In the genomic region with DNA sequence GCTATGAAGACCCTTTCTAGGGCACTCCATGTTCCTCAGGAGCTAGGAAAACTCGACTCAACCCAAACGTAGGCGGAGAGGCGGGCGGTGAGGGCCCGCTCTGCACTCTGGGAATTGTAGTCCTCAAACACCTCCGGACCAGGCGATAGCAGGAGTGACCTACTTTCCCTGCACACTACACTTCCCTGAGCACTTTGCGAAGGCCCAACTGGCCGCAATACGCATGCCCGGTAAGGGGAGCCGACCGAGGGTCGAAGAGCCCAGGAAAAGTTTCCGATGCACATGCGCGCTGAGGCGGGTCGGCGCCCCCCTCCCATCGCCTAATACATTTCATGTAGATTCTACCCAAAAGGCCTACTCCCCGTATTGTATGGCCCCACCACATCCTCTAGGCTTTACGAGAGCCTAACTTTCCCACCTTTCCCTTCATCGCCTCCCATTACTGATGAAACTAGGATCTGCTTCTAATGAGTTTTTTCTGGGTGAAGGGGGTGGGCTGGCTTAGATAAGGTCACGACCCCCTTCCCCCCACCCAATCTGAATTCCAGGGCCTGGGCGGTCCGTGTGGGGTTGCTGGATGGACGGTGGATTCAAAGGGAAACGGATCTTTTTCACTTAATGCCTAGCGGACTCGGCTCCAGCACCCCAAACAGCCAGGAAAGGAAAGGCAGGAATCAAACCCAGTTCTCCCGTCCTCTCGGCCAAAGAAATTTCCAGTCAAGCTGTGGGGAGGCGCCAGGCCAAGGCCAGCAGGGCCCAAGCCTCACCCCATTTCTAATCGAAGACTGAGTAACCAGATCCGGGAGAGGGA, we compare ENCODE assay signal across 8 cellular contexts. TPM values are rescaled to one million over a fixed set of nuclear protein-coding genes. Genes with fewer than 3 reads are reported as not detected.
A peak's percentile ranks its signal among the peaks of the same experiment; 100 is the strongest.
DNase-seq lines count a peak whose midpoint lies in the region; ATAC-seq and TF ChIP-seq lines count a peak whose summit lies in the region.

No MANE protein-coding gene starts in this region.

- H3K27ac ChIP-seq in ovary (peak overlapping the region; percentile 82 to 98), thymus (ENCODE audit: low read depth) (peak overlapping the region; percentile 72)

- ATAC-seq in HG02610 (IDR thresholded peaks at IDR 0.05; ENCODE audit: unreplicated experiment) (peak; percentile 50), Right ventricle myocardium superior (ENCODE audit: poor library complexity) (peak; percentile 45)

- H3K9me3 ChIP-seq in adipocyte (ENCODE audit: control insufficient read depth, low read length) = no peaks in the 10 kb centered on the region
- H3K9me3 ChIP-seq in ovary = no peaks in the 10 kb centered on the region
- no peaks in the 10 kb centered on the region for H3K9me3 ChIP-seq in thymus (ENCODE audit: control insufficient read depth)

- H3K9ac ChIP-seq in adipocyte (ENCODE audit: low read length) = peak overlapping the region; percentile 100

- peaks cover 27% of the 10 kb centered on the region for H3K36me3 ChIP-seq in adipocyte (ENCODE audit: control insufficient read depth, insufficient read depth, low read length, severe bottlenecking)
- H3K36me3 ChIP-seq in ovary = no peaks in the 10 kb centered on the region
- H3K36me3 ChIP-seq in thymus (ENCODE audit: control insufficient read depth, insufficient read depth) = peaks cover 12% of the 10 kb centered on the region

- H3K4me3 ChIP-seq in GM08714 (ENCODE audit: low read length) (peak overlapping the region; percentile 85), adipocyte (ENCODE audit: low read length) (peak overlapping the region; percentile 99), ovary (peak overlapping the region; percentile 94), thymus (ENCODE audit: low read length) (peak overlapping the region; percentile 96)

- peak; percentile 87 for DNase-seq in NCI-H128 (lab: John Stamatoyannopoulos, UW; ENCODE audit: unreplicated experiment)
- peak; percentile 96 for DNase-seq in SW480 (ENCODE audit: low spot score)
- DNase-seq in adipocyte (ENCODE audit: low read depth) = peak; percentile 98
- peak; percentile 92 for DNase-seq in Right ventricle myocardium superior
- peak; percentile 92 to 94 (median 93) for DNase-seq in ovary

- TF ChIP-seq EP300 in ovary (IDR thresholded peaks at IDR 0.05) = no peak

- peak in 2 of 3 donors; percentile 10 to 18 for TF ChIP-seq CTCF in ovary (IDR thresholded peaks at IDR 0.05)

- peaks cover 32% of the 10 kb centered on the region for H3K4me1 ChIP-seq in adipocyte (ENCODE audit: control insufficient read depth, insufficient read depth, low read length)
- peaks cover 6% of the 10 kb centered on the region for H3K4me1 ChIP-seq in ovary (ENCODE audit: insufficient read depth)
- H3K4me1 ChIP-seq in thymus (ENCODE audit: control insufficient read depth, insufficient read depth, low read length) = peaks cover 3% of the 10 kb centered on the region

- intact Hi-C loops in Right ventricle myocardium superior (cut with DNase I) (no loop called here), ovary (cut with DNase I) (no loop called here)

- TF ChIP-seq POLR2A in ovary (IDR thresholded peaks at IDR 0.05) = no peak

- no peaks in the 10 kb centered on the region for H3K27me3 ChIP-seq in adipocyte (replicated peaks; ENCODE audit: control insufficient read depth, insufficient read depth, low read length)
- H3K27me3 ChIP-seq in ovary = no peaks in the 10 kb centered on the region
- H3K27me3 ChIP-seq in thymus (ENCODE audit: control insufficient read depth, insufficient read depth) = no peaks in the 10 kb centered on the region

- 0 to 1% (median 0%) methylated on average over 37 of the region's 37 CpGs for WGBS in ovary, 3 donors
- WGBS in thymus = under 1% methylated on average over 37 of the region's 37 CpGs

RNA-seq across cellular contexts. Expression of gene TOB2, which starts 2.0 kb away (rescaled TPM):
- total RNA-seq in Right ventricle myocardium superior (62.6 TPM), ovary (100 to 1,000 TPM in 1 of 7 donors, 10 to 100 TPM in 6; 24.0 to 110 (median 83.9) TPM)
- polyA plus RNA-seq in ovary (10 to 100 TPM; 22.8 to 40.3 TPM), thymus (17.3 TPM)

RNA-seq across cellular contexts. Expression of gene PHF5A, which starts 23.9 kb away (rescaled TPM):
- total RNA-seq in Right ventricle myocardium superior (26.4 TPM), ovary (10 to 100 TPM; 27.3 to 44.2 (median 32.0) TPM)
- polyA plus RNA-seq in ovary (10 to 100 TPM; 36.8 to 55.3 TPM), thymus (65.7 TPM)

RNA-seq across cellular contexts. Expression of gene ACO2, which starts 24.4 kb away (rescaled TPM):
- total RNA-seq in Right ventricle myocardium superior (835 TPM), ovary (10 to 100 TPM; 20.6 to 58.3 (median 50.7) TPM)
- polyA plus RNA-seq in ovary (10 to 100 TPM; 32.3 to 99.1 TPM), thymus (29.7 TPM)

Comparison
In these comparisons a context has a peak if more than half of its experiments do, and no peak if none do; other contexts are left out.
1. Peak in every context shown above with its lines: DNase-seq, ATAC-seq, H3K4me3 ChIP-seq and H3K27ac ChIP-seq.
2. RNA of gene ACO2, which starts 24.4 kb away (total RNA-seq): 835 TPM in Right ventricle myocardium superior (single experiment); 20.6 to 58.3 TPM in ovary; every median in the first group is over 10 times any median in the second.